Comparison of ENCODE assay signal across 19 cellular contexts in genomic region chr2:132276571-132276981, GRCh38.
DNase-seq lines count a peak whose midpoint lies in the region; ATAC-seq and TF ChIP-seq lines count a peak whose summit lies in the region.
"Had no signal": no experiment of that assay in that cellular context is flagged by ENCODE, and none has a peak within 500 bp of the region (broad histone marks: within the 10 kb centered on the region; RNA-seq: fewer than 3 reads in every experiment).

No MANE protein-coding gene starts in this region.

- in situ Hi-C loops in GM13976 (cut with MboI; ENCODE audit: low sequenced_read_pairs, unreplicated experiment), result no loop called here

- H3K4me3 ChIP-seq in OCI-LY7 (ENCODE audit: low read depth, low read length, poor library complexity, severe bottlenecking) (no peak overlapping the region), PC-3 (ENCODE audit: low read length) (no peak overlapping the region)
- H3K4me3 ChIP-seq: PC-9 had no signal

- no peaks in the 10 kb centered on the region for H3K4me1 Mint-ChIP-seq in glutamatergic neuron (ENCODE audit: low read depth, unreplicated experiment)
- no peaks in the 10 kb centered on the region for H3K4me1 Mint-ChIP-seq in activated CD4-positive, alpha-beta T cell treated with anti-CD3 and anti-CD28 coated beads for 36 hours
- H3K4me1 Mint-ChIP-seq: B cell, CD14-positive monocyte had no signal

- H3K27me3 ChIP-seq in PC-3 (ENCODE audit: low read length), result no peaks in the 10 kb centered on the region

- H3K4me3 Mint-ChIP-seq in glutamatergic neuron (ENCODE audit: unreplicated experiment), result no peak overlapping the region
- H3K4me3 Mint-ChIP-seq in activated CD4-positive, alpha-beta T cell treated with anti-CD3 and anti-CD28 coated beads for 36 hours, result no peak overlapping the region
- H3K4me3 Mint-ChIP-seq: B cell, CD14-positive monocyte had no signal

- peaks cover 29% of the 10 kb centered on the region for H3K4me1 ChIP-seq in OCI-LY7 (ENCODE audit: insufficient read depth, low read length, poor library complexity, severe bottlenecking)
- H3K4me1 ChIP-seq in PC-3 (ENCODE audit: insufficient read depth, low read length), result no peaks in the 10 kb centered on the region

- H2AFZ ChIP-seq in OCI-LY7 (ENCODE audit: low read length), result no peak overlapping the region
- H2AFZ ChIP-seq in PC-3 (ENCODE audit: low read length), result no peak overlapping the region
- H2AFZ ChIP-seq: PC-9 had no signal

- H3K9me2 ChIP-seq in OCI-LY7 (ENCODE audit: insufficient read depth, low read length) (no peaks in the 10 kb centered on the region), PC-3 (replicated peaks; ENCODE audit: low read length) (no peaks in the 10 kb centered on the region)

- H3K36me3 ChIP-seq in OCI-LY7 (ENCODE audit: insufficient read depth, low read length), result no peaks in the 10 kb centered on the region
- H3K36me3 ChIP-seq in PC-3 (ENCODE audit: low read depth, low read length), result no peaks in the 10 kb centered on the region

- no peak for TF ChIP-seq CTCF in GM13976 (IDR thresholded peaks at IDR 0.05; ENCODE audit: borderline replicate concordance, control extremely low read depth, extremely low read depth, insufficient read depth, missing control alignments)
- no peak for TF ChIP-seq CTCF in OCI-LY7 (conservative IDR thresholded peaks at IDR 0.05; ENCODE audit: low read length)
- no peak for TF ChIP-seq CTCF in glutamatergic neuron (IDR thresholded peaks at IDR 0.05; ENCODE audit: partially characterized antibody, unreplicated experiment)
- no peak for TF ChIP-seq CTCF in PC-3 (conservative IDR thresholded peaks at IDR 0.05; ENCODE audit: low read depth, low read length)

- peaks cover 6% of the 10 kb centered on the region for H3K27me3 Mint-ChIP-seq in glutamatergic neuron (ENCODE audit: unreplicated experiment)
- H3K27me3 Mint-ChIP-seq in activated CD4-positive, alpha-beta T cell treated with anti-CD3 and anti-CD28 coated beads for 36 hours, result peaks cover 2% of the 10 kb centered on the region

- BruUV-seq in OCI-LY7 (replicated peaks; lab: Mats Ljungman, UMichigan) (no TSS peak), PC-3 (replicated peaks; lab: Mats Ljungman, UMichigan) (no TSS peak)

- H3F3A ChIP-seq in PC-3 (ENCODE audit: low read length, unreplicated experiment), result no peaks in the 10 kb centered on the region

- H3K9me3 ChIP-seq in OCI-LY7 (ENCODE audit: low read length), result peaks cover 18% of the 10 kb centered on the region; the same call in 1 of the 2 replicates
- H3K9me3 ChIP-seq in PC-3 (ENCODE audit: low read length), result no peaks in the 10 kb centered on the region

- H3K27ac ChIP-seq in OCI-LY7 (ENCODE audit: low read depth, low read length, poor library complexity, severe bottlenecking), result peak overlapping the region; percentile 81
- H3K27ac ChIP-seq in PC-3 (ENCODE audit: low read length), result no peak overlapping the region
- H3K27ac ChIP-seq: PC-9 had no signal

- peaks cover 21% of the 10 kb centered on the region for H3K36me3 Mint-ChIP-seq in glutamatergic neuron (ENCODE audit: unreplicated experiment)
- no peaks in the 10 kb centered on the region for H3K36me3 Mint-ChIP-seq in activated CD4-positive, alpha-beta T cell treated with anti-CD3 and anti-CD28 coated beads for 36 hours (ENCODE audit: low read depth)
- H3K36me3 Mint-ChIP-seq: CD14-positive monocyte had no signal

- peak overlapping the region; percentile 14 for H3K27ac Mint-ChIP-seq in glutamatergic neuron (ENCODE audit: unreplicated experiment)
- H3K27ac Mint-ChIP-seq in activated CD4-positive, alpha-beta T cell treated with anti-CD3 and anti-CD28 coated beads for 36 hours, result no peak overlapping the region
- H3K27ac Mint-ChIP-seq: B cell had no signal

- H4K20me1 ChIP-seq in OCI-LY7 (ENCODE audit: insufficient read depth, low read length), result no peaks in the 10 kb centered on the region
- H4K20me1 ChIP-seq in PC-3 (ENCODE audit: low read length), result no peaks in the 10 kb centered on the region

- no peaks in the 10 kb centered on the region for H3K9me3 Mint-ChIP-seq in glutamatergic neuron (ENCODE audit: unreplicated experiment)
- peaks cover 14% of the 10 kb centered on the region for H3K9me3 Mint-ChIP-seq in activated CD4-positive, alpha-beta T cell treated with anti-CD3 and anti-CD28 coated beads for 36 hours (ENCODE audit: low read depth)

- ATAC-seq in HG02763 (IDR thresholded peaks at IDR 0.05; ENCODE audit: unreplicated experiment) (peak; percentile 60), PC-3 (no peak), HG03039 (IDR thresholded peaks at IDR 0.05; ENCODE audit: unreplicated experiment) (no peak)
- ATAC-seq in activated CD4-positive, CD25-positive, alpha-beta regulatory T cell treated with anti-CD3 and anti-CD28 coated beads, Interleukin-2, amount 50 U/mL, for 24 hours, result no peak
- ATAC-seq in activated CD4-positive, alpha-beta T cell treated with anti-CD3 and anti-CD28 coated beads for 36 hours, result no peak

- H3K9ac ChIP-seq in PC-3 (ENCODE audit: low read length), result no peak overlapping the region

- CTCF ChIA-PET in OCI-LY7 (lab: Charles Lee; ENCODE audit: unreplicated experiment), result no interaction called here
- CTCF ChIA-PET in PC-3 (lab: Charles Lee), result no interaction called here
- CTCF ChIA-PET in activated CD4-positive, alpha-beta T cell treated with anti-CD3 and anti-CD28 coated beads for 36 hours (lab: Charles Lee), result no interaction called here

- POLR2A ChIA-PET in OCI-LY7 (lab: Charles Lee), result no interaction called here
- POLR2A ChIA-PET in PC-3 (lab: Charles Lee; ENCODE audit: unreplicated experiment), result no interaction called here
- POLR2A ChIA-PET in activated CD4-positive, alpha-beta T cell treated with anti-CD3 and anti-CD28 coated beads for 36 hours (lab: Charles Lee), result no interaction called here

- no peaks in the 10 kb centered on the region for H3K79me2 ChIP-seq in OCI-LY7 (ENCODE audit: insufficient read depth, low read depth, low read length)
- no peaks in the 10 kb centered on the region for H3K79me2 ChIP-seq in PC-3 (ENCODE audit: low read length)

- H3K4me2 ChIP-seq in OCI-LY7 (ENCODE audit: low read length) (peak overlapping the region; percentile 35; the same call in 1 of the 2 replicates), PC-3 (ENCODE audit: low read length) (no peak overlapping the region)
- H3K4me2 ChIP-seq: PC-9 had no signal

- DNase-seq in GM13976 (ENCODE audit: low spot score), result peak; percentile 1
- DNase-seq in OCI-LY7 (ENCODE audit: low spot score), result peak; percentile 91
- DNase-seq in glutamatergic neuron, result no peak
- no peak for DNase-seq in PC-3
- DNase-seq in activated CD4-positive, alpha-beta T cell treated with anti-CD3 and anti-CD28 coated beads for 36 hours, result no peak
- DNase-seq: Kasumi-1, NCI-H1417 treated with DMSO at 0.1 percent for 48 hours, NCI-H187, NCI-H2107, NCI-H446 treated with DMSO at 0.1 percent for 48 hours, NCI-H526 treated with DMSO at 0.1 percent for 48 hours, PC-9, RPMI8226, SHP77 had no signal

- intact Hi-C loops in OCI-LY7 (cut with micrococcal nuclease; ENCODE audit: unreplicated experiment), result loop anchor here (1.0 kb wide), 1 partner anchor 129 kb away; no protein-coding TSS in a partner anchor
- intact Hi-C loops in PC-3 (cut with micrococcal nuclease), result no loop called here
- intact Hi-C loops in activated CD4-positive, alpha-beta T cell treated with anti-CD3 and anti-CD28 coated beads for 36 hours (cut with DNase I, micrococcal nuclease), result no loop called here

Comparison
In these comparisons a context has a peak if more than half of its experiments do, and no peak if none do; other contexts are left out.
1. DNase-seq: peak in GM13976 (single experiment) and OCI-LY7 (single experiment); none in glutamatergic neuron (single experiment), PC-3 (single experiment) and activated CD4-positive, alpha-beta T cell treated with anti-CD3 and anti-CD28 coated beads for 36 hours (single experiment).